Comparison of ENCODE assay signal across 8 cellular contexts in the genomic region with DNA sequence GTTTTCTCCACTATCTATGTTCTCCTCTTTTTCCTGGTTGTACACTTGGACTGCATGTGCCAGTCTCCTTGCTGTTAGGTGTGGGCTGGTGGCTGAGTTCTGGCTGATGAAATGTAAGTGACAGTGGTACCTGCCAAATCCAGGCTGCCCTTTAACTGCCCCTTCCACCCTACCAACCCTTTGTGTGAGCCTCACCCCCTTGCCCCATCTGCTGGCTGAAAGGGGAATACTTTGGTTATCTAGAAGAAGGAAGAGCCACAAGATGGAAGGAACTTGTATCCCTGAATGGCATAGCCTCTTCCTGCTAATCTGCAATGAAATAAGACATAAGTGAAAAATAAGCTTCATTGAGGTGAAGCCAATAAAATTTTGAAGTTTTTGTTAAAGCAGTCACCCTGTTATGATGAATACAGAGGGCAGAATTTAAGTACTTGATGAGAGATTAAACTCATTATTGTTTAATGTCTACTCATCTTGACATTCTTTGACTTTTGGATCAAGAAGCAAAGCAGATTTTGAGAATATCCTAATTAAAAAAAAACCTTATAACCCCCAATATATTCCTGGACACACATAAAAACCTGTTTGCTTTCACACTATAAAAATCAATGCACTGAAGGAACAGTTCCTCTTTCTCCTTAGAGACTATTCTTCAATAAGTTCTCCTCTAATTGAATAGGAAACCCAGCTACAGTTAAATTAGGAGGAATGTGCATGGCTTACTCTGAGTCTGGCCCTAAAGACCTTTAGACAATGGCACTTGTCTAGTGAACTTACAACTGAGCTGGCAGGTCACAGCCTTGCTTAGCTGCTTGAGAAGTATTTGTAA.
DNase-seq lines count a peak whose midpoint lies in the region; ATAC-seq, FAIRE-seq and TF ChIP-seq lines count a peak whose summit lies in the region.

No MANE protein-coding gene starts in this region.

- in situ Hi-C loops in HepG2 (cut with HindIII; ENCODE audit: extremely low pct_ligation_motif_present, low pct_unique_long_range_greater_than_20kb), result loop anchor here (25.0 kb wide), 1 partner anchor 1021 kb away; no protein-coding TSS in a partner anchor

- H2AFZ ChIP-seq in HepG2 (ENCODE audit: low read length), result no peak overlapping the region

- H3K27ac ChIP-seq in adrenal gland (no peak overlapping the region), HepG2 (ENCODE audit: extremely low read length, insufficient read depth, low read length) (no peak overlapping the region)

- ATAC-seq in HG03442 (IDR thresholded peaks at IDR 0.05; ENCODE audit: unreplicated experiment) (peak; percentile 35), HepG2 (peak; percentile 81), HG02840 (IDR thresholded peaks at IDR 0.05; ENCODE audit: low FRiP score, unreplicated experiment) (no peak), HG03342 (IDR thresholded peaks at IDR 0.05; ENCODE audit: unreplicated experiment) (no peak)

- no peak overlapping the region for H3K9ac ChIP-seq in HepG2 (ENCODE audit: insufficient read depth, low read depth, low read length)

- no peaks in the 10 kb centered on the region for H3K27me3 ChIP-seq in adrenal gland
- no peaks in the 10 kb centered on the region for H3K27me3 ChIP-seq in HepG2 (ENCODE audit: control insufficient read depth in 1 of 2, insufficient read depth in 2 of 2, low read length in 2 of 2)

- no peak for TF ChIP-seq RAD21 in HepG2 (CRISPR knock-in tag; IDR thresholded peaks at IDR 0.05)

- no peaks in the 10 kb centered on the region for H4K20me1 ChIP-seq in HepG2 (ENCODE audit: insufficient read depth, low read length)

- no peak for TF ChIP-seq POLR2A in adrenal gland (IDR thresholded peaks at IDR 0.05)
- TF ChIP-seq POLR2A in HepG2 (IDR thresholded peaks at IDR 0.05; ENCODE audit: insufficient read depth in 1 of 2, low read depth in 2 of 2, low read length in 2 of 2), result no peak

- TF ChIP-seq EP300 in HepG2 (IDR thresholded peaks at IDR 0.05; ENCODE audit: low read depth in 2 of 2, low read length in 2 of 2) (no peak), HepG2 (CRISPR knock-in tag; IDR thresholded peaks at IDR 0.05; ENCODE audit: borderline replicate concordance) (no peak)

- POLR2A ChIA-PET in HepG2 (lab: Yijun Ruan, JAX), result no interaction called here

- H3K4me2 ChIP-seq in HepG2 (ENCODE audit: low read depth, low read length), result no peak overlapping the region

- BruUV-seq in HepG2 (replicated peaks; lab: Mats Ljungman, UMichigan), result no TSS peak

- H3K79me2 ChIP-seq in HepG2 (ENCODE audit: insufficient read depth, low read length), result no peaks in the 10 kb centered on the region

- no peaks in the 10 kb centered on the region for H3K4me1 ChIP-seq in adrenal gland (replicated peaks in 1 of 2)
- H3K4me1 ChIP-seq in HepG2 (ENCODE audit: insufficient read depth, low read length), result no peaks in the 10 kb centered on the region

- H3K9me3 ChIP-seq in adrenal gland (replicated peaks in 1 of 3), result no peaks in the 10 kb centered on the region
- no peaks in the 10 kb centered on the region for H3K9me3 ChIP-seq in HepG2 (ENCODE audit: low read length)

- TF ChIP-seq CTCF in GM10266 (IDR thresholded peaks at IDR 0.05; ENCODE audit: control insufficient read depth, insufficient read depth, low read depth, missing control alignments), result peak; percentile 61
- TF ChIP-seq CTCF in adrenal gland (IDR thresholded peaks at IDR 0.05), result peak in 5 of 6 experiments; percentile 2 to 56 (median 32)
- peak; percentile 70 for TF ChIP-seq CTCF in HepG2 (CRISPR knock-in tag; IDR thresholded peaks at IDR 0.05)

- no peak for FAIRE-seq in HepG2 (lab: Jason Lieb, UNC)

- CTCF ChIA-PET in HepG2 (lab: Yijun Ruan, JAX; ENCODE audit: low intra/inter-chr PET ratio, low total read pairs), result interaction anchor here (1.8 kb wide), 1 partner anchor 1026 kb away, joined by 7 read pairs; no protein-coding TSS in a partner anchor

- no peak overlapping the region for H3K4me3 ChIP-seq in adrenal gland
- no peak overlapping the region for H3K4me3 ChIP-seq in HepG2 (replicated peaks in 1 of 3; ENCODE audit: insufficient read depth in 1 of 3, low read depth in 2 of 3, low read length in 3 of 3)

- H3K36me3 ChIP-seq in adrenal gland (replicated peaks in 1 of 2), result no peaks in the 10 kb centered on the region
- H3K36me3 ChIP-seq in HepG2 (replicated peaks in 1 of 2; ENCODE audit: control insufficient read depth in 1 of 2, insufficient read depth in 2 of 2, low read length in 2 of 2), result no peaks in the 10 kb centered on the region

- DNase-seq in GM10266 (ENCODE audit: extremely low spot score), result peak; percentile 50
- peak; percentile 83 for DNase-seq in OCI-M1 (lab: John Stamatoyannopoulos, UW)
- DNase-seq in adrenal gland, result peak in 4 of 7 donors; percentile 23 to 67 (median 38)
- DNase-seq in HepG2 (ENCODE audit: low spot score), result peak; percentile 4
- DNase-seq in effector CD8-positive, alpha-beta T cell (lab: John Stamatoyannopoulos, UW), result no peak

- intact Hi-C loops in adrenal gland (cut with DNase I) (no loop called here), HepG2 (cut with micrococcal nuclease; ENCODE audit: unreplicated experiment) (loop anchor here (1.0 kb wide), 3 partner anchors 162 to 1026 kb away; no protein-coding TSS in a partner anchor)

TF ChIP-seq in HepG2, 621 proteins besides CTCF, POLR2A, EP300 and RAD21:
- TF ChIP-seq SMC3 (IDR thresholded peaks at IDR 0.05; ENCODE audit: low read length) (peak; percentile 80), STAG1 (CRISPR knock-in tag; IDR thresholded peaks at IDR 0.05) (peak; percentile 73)
- TF ChIP-seq, protein P1, sequence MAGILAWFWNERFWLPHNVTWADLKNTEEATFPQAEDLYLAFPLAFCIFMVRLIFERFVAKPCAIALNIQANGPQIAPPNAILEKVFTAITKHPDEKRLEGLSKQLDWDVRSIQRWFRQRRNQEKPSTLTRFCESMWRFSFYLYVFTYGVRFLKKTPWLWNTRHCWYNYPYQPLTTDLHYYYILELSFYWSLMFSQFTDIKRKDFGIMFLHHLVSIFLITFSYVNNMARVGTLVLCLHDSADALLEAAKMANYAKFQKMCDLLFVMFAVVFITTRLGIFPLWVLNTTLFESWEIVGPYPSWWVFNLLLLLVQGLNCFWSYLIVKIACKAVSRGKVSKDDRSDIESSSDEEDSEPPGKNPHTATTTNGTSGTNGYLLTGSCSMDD (CRISPR knock-in tag; IDR thresholded peaks at IDR 0.05), result no peak

Comparison
In these comparisons a context has a peak if more than half of its experiments do, and no peak if none do; other contexts are left out.
1. ATAC-seq: peak in HG03442 (single experiment) and HepG2 (single experiment); none in HG02840 (single experiment) and HG03342 (single experiment).
2. Peak in every context shown above with its lines, with median percentiles within 50 percentile points of each other: CTCF ChIP-seq.